Comparison of ENCODE assay signal across 8 cellular contexts in genomic region chr11:65120831-65121230, GRCh38. TPM values are rescaled to one million over a fixed set of nuclear protein-coding genes. Genes with fewer than 3 reads are reported as not detected.
DNase-seq lines count a peak whose midpoint lies in the region; ATAC-seq, FAIRE-seq and TF ChIP-seq lines count a peak whose summit lies in the region.

No MANE protein-coding gene starts in this region.

- 83 to 84% methylated on average over 3 of the region's 3 CpGs for WGBS in aorta, 2 donors

- H3K4me3 ChIP-seq in SU-DHL-6 (ENCODE audit: insufficient read depth, low read length, poor library complexity, severe bottlenecking) (peak overlapping the region; percentile 89), fibroblast of pulmonary artery (replicated peaks; ENCODE audit: low read depth, low read length) (peak overlapping the region; percentile 84), skeletal muscle cell (ENCODE audit: low read depth, low read length) (peak overlapping the region; percentile 96), aorta (ENCODE audit: low read length in 2 of 2) (peak overlapping the region in 1 of 2 donors; percentile 82)

- H3K27ac ChIP-seq in SU-DHL-6 (ENCODE audit: low read depth, low read length) (peak overlapping the region; percentile 71), aorta (ENCODE audit: low read depth in 1 of 2, low read length in 2 of 2) (no peak overlapping the region)

- no peaks in the 10 kb centered on the region for H4K20me1 ChIP-seq in SU-DHL-6 (ENCODE audit: low read depth, low read length)

- H3K9me2 ChIP-seq in SU-DHL-6 (replicated peaks; ENCODE audit: insufficient read depth, low read length), result no peaks in the 10 kb centered on the region

- FAIRE-seq in GM12891 (lab: Jason Lieb, UNC), result no peak

- TF ChIP-seq CTCF in SU-DHL-6 (IDR thresholded peaks at IDR 0.05; ENCODE audit: insufficient read depth, low read length, poor library complexity, severe bottlenecking) (no peak), fibroblast of pulmonary artery (IDR thresholded peaks at IDR 0.05; ENCODE audit: low read length, missing control alignments) (no peak)

- H3K36me3 ChIP-seq in SU-DHL-6 (ENCODE audit: low read length), result peaks cover 13% of the 10 kb centered on the region; the same call in 1 of the 2 replicates
- no peaks in the 10 kb centered on the region for H3K36me3 ChIP-seq in aorta (ENCODE audit: control insufficient read depth in 1 of 2, insufficient read depth in 2 of 2, low read length in 1 of 2)

- intact Hi-C loops in aorta (cut with DNase I), result loop anchor here in 1 of 2 donors (5.0 kb wide), 1 partner anchor 39 kb away; the partner anchor contains the start of genes CDCA5 and ZFPL1

- peaks cover 38% of the 10 kb centered on the region for H3F3A ChIP-seq in SU-DHL-6 (ENCODE audit: insufficient read depth)

- peak overlapping the region; percentile 87 for H3K4me2 ChIP-seq in SU-DHL-6 (ENCODE audit: low read depth, low read length, poor library complexity, severe bottlenecking)

- DNase-seq in GM12891 (ENCODE audit: insufficient read length, low spot score) (no peak), fibroblast of pulmonary artery (ENCODE audit: low read depth) (no peak), skeletal muscle cell (ENCODE audit: low read depth) (no peak), aorta (no peak), SK-N-DZ (ENCODE audit: low spot score) (no peak), NCI-H2107 treated with DMSO at 0.1 percent for 48 hours (lab: John Stamatoyannopoulos, UW; ENCODE audit: unreplicated experiment) (no peak), DMS 273 (lab: John Stamatoyannopoulos, UW; ENCODE audit: unreplicated experiment) (no peak)

- peak overlapping the region; percentile 95 for H3K9ac ChIP-seq in SU-DHL-6 (ENCODE audit: low read length)

- H3K9me3 ChIP-seq in SU-DHL-6 (ENCODE audit: insufficient read depth, low read length) (no peaks in the 10 kb centered on the region), aorta (ENCODE audit: control insufficient read depth, low read length) (no peaks in the 10 kb centered on the region)

- no peaks in the 10 kb centered on the region for H3K4me1 ChIP-seq in aorta (ENCODE audit: control insufficient read depth in 1 of 2, insufficient read depth in 2 of 2, low read length in 2 of 2)

- H2AFZ ChIP-seq in SU-DHL-6 (ENCODE audit: low read depth, low read length, severe bottlenecking), result no peak overlapping the region

- peaks cover 38% of the 10 kb centered on the region for H3K79me2 ChIP-seq in SU-DHL-6 (ENCODE audit: insufficient read depth, low read length)

- no peaks in the 10 kb centered on the region for H3K27me3 ChIP-seq in SU-DHL-6 (ENCODE audit: low read length)
- H3K27me3 ChIP-seq in aorta (ENCODE audit: control insufficient read depth in 1 of 2, insufficient read depth in 2 of 2, low read length in 1 of 2), result no peaks in the 10 kb centered on the region

- no peak for ATAC-seq in aorta (ENCODE audit: low FRiP score)

- TF ChIP-seq POLR2A in GM12891 (IDR thresholded peaks at IDR 0.05; ENCODE audit: low read depth, low read length), result no peak

TF ChIP-seq in GM12891, 5 proteins besides CTCF, POLR2A, EP300 and RAD21:
- TF ChIP-seq PAX5 (IDR thresholded peaks at IDR 0.05; ENCODE audit: insufficient read depth, low read length, severe bottlenecking) (no peak), POLR2AphosphoS5 (IDR thresholded peaks at IDR 0.05; ENCODE audit: low read depth, low read length) (0 out of 2 replicates have a peak, but pooled peaks have one; percentile 18), TAF1 (IDR thresholded peaks at IDR 0.05; ENCODE audit: low read depth, low read length) (no peak), POU2F2 (IDR thresholded peaks at IDR 0.05; ENCODE audit: low read depth, low read length) (no peak), SPI1 (IDR thresholded peaks at IDR 0.05; ENCODE audit: low read depth, low read length) (no peak)

RNA-seq across cellular contexts. Expression of gene FAU, which starts 1.1 kb away (rescaled TPM):
- polyA plus RNA-seq in GM12891 (2012; ENCODE audit: low read depth, missing spikeins), result 1,748 TPM
- 100 to 1,000 TPM; 674 to 804 TPM for total RNA-seq in aorta
- 1,000 to 10,000 TPM; 1,037 to 1,172 TPM for polyA plus RNA-seq in aorta
- 666 and 692 TPM in 2 replicates for polyA plus RNA-seq in SK-N-DZ (2014; cell fraction: cytosol; rRNA removed)
- polyA plus RNA-seq in SK-N-DZ (2014; cell fraction: nucleus; rRNA removed), result 399 and 571 TPM in 2 replicates

RNA-seq across cellular contexts. Expression of gene MRPL49, which starts 1.3 kb away (rescaled TPM):
- polyA plus RNA-seq in GM12891 (2012; ENCODE audit: low read depth, missing spikeins), result 37.7 TPM
- total RNA-seq in aorta, result 10 to 100 TPM; 35.0 to 37.1 TPM
- polyA plus RNA-seq in aorta, result 10 to 100 TPM; 44.2 to 52.2 TPM
- polyA plus RNA-seq in SK-N-DZ (2014; cell fraction: cytosol; rRNA removed), result 114 and 117 TPM in 2 replicates
- polyA plus RNA-seq in SK-N-DZ (2014; cell fraction: nucleus; rRNA removed), result 41.2 and 44.6 TPM in 2 replicates

RNA-seq across cellular contexts. Expression of gene ZNHIT2, which starts 3.3 kb away (rescaled TPM):
- polyA plus RNA-seq in GM12891 (2012; ENCODE audit: low read depth, missing spikeins), result 7.5 TPM
- 1 to 10 TPM; 4.1 to 7.5 TPM for total RNA-seq in aorta
- 10 to 100 TPM in 1 of 2 donors, 1 to 10 TPM in 1; 3.4 to 12.9 TPM for polyA plus RNA-seq in aorta
- polyA plus RNA-seq in SK-N-DZ (2014; cell fraction: cytosol; rRNA removed), result 10.6 and 11.0 TPM in 2 replicates
- 8.1 and 8.6 TPM in 2 replicates for polyA plus RNA-seq in SK-N-DZ (2014; cell fraction: nucleus; rRNA removed)

RNA-seq across cellular contexts. Expression of gene TM7SF2, which starts 9.2 kb away (rescaled TPM):
- polyA plus RNA-seq in GM12891 (2012; ENCODE audit: low read depth, missing spikeins), result 20.1 TPM
- total RNA-seq in aorta, result 1 to 10 TPM; 5.2 to 7.2 TPM
- polyA plus RNA-seq in aorta, result 10 to 100 TPM in 1 of 2 donors, 1 to 10 TPM in 1; 4.0 to 11.8 TPM
- polyA plus RNA-seq in SK-N-DZ (2014; cell fraction: cytosol; rRNA removed), result 34.3 and 35.1 TPM in 2 replicates
- 130 and 162 TPM in 2 replicates for polyA plus RNA-seq in SK-N-DZ (2014; cell fraction: nucleus; rRNA removed)

RNA-seq across cellular contexts. Expression of gene SYVN1, which starts 13.5 kb away (rescaled TPM):
- 33.3 TPM for polyA plus RNA-seq in GM12891 (2012; ENCODE audit: low read depth, missing spikeins)
- 10 to 100 TPM; 50.2 to 64.0 TPM for total RNA-seq in aorta
- 10 to 100 TPM in 1 of 2 donors, 1 to 10 TPM in 1; 5.5 to 26.2 TPM for polyA plus RNA-seq in aorta
- polyA plus RNA-seq in SK-N-DZ (2014; cell fraction: cytosol; rRNA removed), result 13.6 and 24.3 TPM in 2 replicates
- 30.5 and 38.6 TPM in 2 replicates for polyA plus RNA-seq in SK-N-DZ (2014; cell fraction: nucleus; rRNA removed)
